20 cellular contexts compared by ENCODE assay signal in the genomic region with DNA sequence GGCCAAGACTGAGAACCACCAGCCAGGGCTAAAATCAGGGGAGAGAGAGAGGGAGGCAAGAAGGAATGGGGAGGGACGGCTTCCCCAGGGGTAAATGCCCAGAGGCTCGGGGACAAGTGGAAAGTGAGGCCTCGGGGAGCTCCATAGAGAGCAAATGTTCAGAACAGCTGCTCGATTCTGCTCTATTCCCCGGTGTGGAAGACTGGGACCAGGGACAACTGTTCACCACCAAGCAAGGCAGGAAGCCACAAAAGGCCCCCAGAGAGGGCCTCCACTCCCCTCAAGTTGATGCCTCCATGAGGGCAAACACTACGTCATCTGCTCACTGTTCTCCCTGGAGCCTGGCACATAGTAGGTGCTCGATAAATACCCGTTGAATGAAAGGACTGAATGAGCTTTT. TPM values are rescaled to one million over a fixed set of nuclear protein-coding genes. Genes with fewer than 3 reads are reported as not detected.
DNase-seq lines count a peak whose midpoint lies in the region; ATAC-seq and TF ChIP-seq lines count a peak whose summit lies in the region.
"Had no signal": no experiment of that assay in that cellular context is flagged by ENCODE, and none has a peak within 500 bp of the region (broad histone marks: within the 10 kb centered on the region; RNA-seq: fewer than 3 reads in every experiment).

No MANE protein-coding gene starts in this region.

- no peaks in the 10 kb centered on the region for H3K36me3 Mint-ChIP-seq in central memory CD8-positive, alpha-beta T cell (ENCODE audit: insufficient read depth)
- no peaks in the 10 kb centered on the region for H3K36me3 Mint-ChIP-seq in nephron progenitor cell (ENCODE audit: low read depth)
- no peaks in the 10 kb centered on the region for H3K36me3 Mint-ChIP-seq in naive thymus-derived CD8-positive, alpha-beta T cell
- H3K36me3 Mint-ChIP-seq: CD4-positive, alpha-beta memory T cell had no signal

- H3K18ac ChIP-seq in IMR-90 (ENCODE audit: low read depth, low read length) = no peak overlapping the region

- H3K27me3 ChIP-seq in BLaER1 = no peaks in the 10 kb centered on the region
- H3K27me3 ChIP-seq in IMR-90 (ENCODE audit: control insufficient read depth, insufficient read depth, low read length) = no peaks in the 10 kb centered on the region
- H3K27me3 ChIP-seq: Peyer's patch had no signal

- 84% methylated on average over 6 of the region's 8 CpGs; no CpG with 5 or more reads in 1 of the 2 experiments for WGBS in IMR-90 (ENCODE audit: extremely low coverage in 2 of 2, insufficient read length in 1 of 2), 2 experiments

- no peak overlapping the region for H4K5ac ChIP-seq in IMR-90 (ENCODE audit: low read depth, low read length)

- TF ChIP-seq RAD21 in IMR-90 (IDR thresholded peaks at IDR 0.05; ENCODE audit: low read length) = no peak

- H4K8ac ChIP-seq in IMR-90 (ENCODE audit: low read depth in 2 of 2, low read length in 2 of 2) = no peak overlapping the region

- H4K91ac ChIP-seq in IMR-90 (ENCODE audit: insufficient read depth, low read depth, low read length) = no peak overlapping the region

- H3K36me3 ChIP-seq in BLaER1 (no peaks in the 10 kb centered on the region), IMR-90 (ENCODE audit: control insufficient read depth, insufficient read depth, low read length) (no peaks in the 10 kb centered on the region)
- H3K36me3 ChIP-seq: Peyer's patch had no signal

- no peak for ATAC-seq in IMR-90 (ENCODE audit: low read depth)
- ATAC-seq in central memory CD8-positive, alpha-beta T cell (replicated peaks; ENCODE audit: extremely low read depth, poor library complexity, severe bottlenecking) = no peak
- ATAC-seq in naive thymus-derived CD8-positive, alpha-beta T cell = no peak
- ATAC-seq in HG02970 (IDR thresholded peaks at IDR 0.05; ENCODE audit: low FRiP score, unreplicated experiment) = no peak
- ATAC-seq: A549, HCT116 had no signal

- TF ChIP-seq POLR2A in IMR-90 (IDR thresholded peaks at IDR 0.05; ENCODE audit: low read depth, low read length) = no peak

- no peak overlapping the region for H2AK9ac ChIP-seq in IMR-90 (replicated peaks; ENCODE audit: low read depth, low read length, poor library complexity)

- H2BK15ac ChIP-seq in IMR-90 (ENCODE audit: low read depth, low read length) = no peak overlapping the region

- CTCF ChIA-PET in IMR-90 (lab: Yijun Ruan, JAX) = interaction anchor here (0.6 kb wide), 1 partner anchor 1532 kb away, joined by 4 read pairs; no protein-coding TSS in a partner anchor

- peaks cover 58% of the 10 kb centered on the region for H3K4me1 ChIP-seq in BLaER1
- H3K4me1 ChIP-seq in IMR-90 (ENCODE audit: control insufficient read depth, insufficient read depth, low read length) = peaks cover 5% of the 10 kb centered on the region
- H3K4me1 ChIP-seq: A549 had no signal

- H3K4ac ChIP-seq in IMR-90 (ENCODE audit: low read depth, low read length) = no peak overlapping the region

- no peak for DNase-seq in IMR-90
- DNase-seq in central memory CD8-positive, alpha-beta T cell (ENCODE audit: low spot score in 2 of 2) = no peak
- DNase-seq in nephron progenitor cell = no peak
- no peak for DNase-seq in NCI-H510A (lab: John Stamatoyannopoulos, UW)
- no peak for DNase-seq in dermis blood vessel endothelial cell
- DNase-seq in naive thymus-derived CD8-positive, alpha-beta T cell = no peak
- DNase-seq: AML-193; CD4-positive, alpha-beta memory T cell; DMS79 treated with DMSO at 0.1 percent for 48 hours; GDM1; KBM-7; NCI-H1092 treated with DMSO at 0.1 percent for 48 hours; NCI-H1694; NCI-H82; Peyer's patch; SHP77 had no signal

- H3K4me3 ChIP-seq in BLaER1 = no peak overlapping the region
- H3K4me3 ChIP-seq in IMR-90 (ENCODE audit: insufficient read depth, low read depth, low read length) = no peak overlapping the region
- H3K4me3 ChIP-seq: A549, Peyer's patch had no signal

- intact Hi-C loops in IMR-90 (cut with micrococcal nuclease) = no loop called here

- 0 out of 2 replicates have a peak, but pooled peaks cover 6% of the 10 kb centered on the region for H3K9me1 ChIP-seq in IMR-90 (ENCODE audit: insufficient read depth, low read length)

- H3K9me3 ChIP-seq in BLaER1 = no peaks in the 10 kb centered on the region
- no peaks in the 10 kb centered on the region for H3K9me3 ChIP-seq in IMR-90 (ENCODE audit: control insufficient read depth, insufficient read depth, low read length)
- H3K9me3 ChIP-seq: A549, Peyer's patch had no signal

- peak overlapping the region; percentile 68 for H3K27ac Mint-ChIP-seq in central memory CD8-positive, alpha-beta T cell (ENCODE audit: low read depth)
- peak overlapping the region; percentile 88 for H3K27ac Mint-ChIP-seq in nephron progenitor cell
- H3K27ac Mint-ChIP-seq in naive thymus-derived CD8-positive, alpha-beta T cell = peak overlapping the region in 5 of 10 donors; percentile 22 to 52 (median 41)

- dilution Hi-C loops in IMR-90 (cut with HindIII; ENCODE audit: low sequenced_read_pairs, unreplicated experiment) = no loop called here

- no peak overlapping the region for H2BK120ac ChIP-seq in IMR-90 (ENCODE audit: low read depth, low read length)

- no TSS peak for BruUV-seq in IMR-90 (replicated peaks; lab: Mats Ljungman, UMichigan)

- peaks cover 5% of the 10 kb centered on the region; the same call in 1 of the 2 replicates for H4K20me1 ChIP-seq in BLaER1
- H4K20me1 ChIP-seq in IMR-90 (ENCODE audit: insufficient read depth, low read length) = no peaks in the 10 kb centered on the region

- no peak overlapping the region for H2BK20ac ChIP-seq in IMR-90 (ENCODE audit: low read depth, low read length)

- no peak overlapping the region for H3K4me3 Mint-ChIP-seq in central memory CD8-positive, alpha-beta T cell
- H3K4me3 Mint-ChIP-seq in nephron progenitor cell = no peak overlapping the region
- no peak overlapping the region for H3K4me3 Mint-ChIP-seq in naive thymus-derived CD8-positive, alpha-beta T cell
- H3K4me3 Mint-ChIP-seq: CD4-positive, alpha-beta memory T cell had no signal

- no peak for TF ChIP-seq CTCF in IMR-90 (conservative IDR thresholded peaks at IDR 0.05; ENCODE audit: low read depth, low read length)
- TF ChIP-seq CTCF in nephron progenitor cell (IDR thresholded peaks at IDR 0.05) = no peak

- no peaks in the 10 kb centered on the region for H3K9me3 Mint-ChIP-seq in central memory CD8-positive, alpha-beta T cell
- no peaks in the 10 kb centered on the region for H3K9me3 Mint-ChIP-seq in nephron progenitor cell
- no peaks in the 10 kb centered on the region for H3K9me3 Mint-ChIP-seq in naive thymus-derived CD8-positive, alpha-beta T cell
- H3K9me3 Mint-ChIP-seq: CD4-positive, alpha-beta memory T cell had no signal

- no peak overlapping the region for H3K14ac ChIP-seq in IMR-90 (replicated peaks; ENCODE audit: low read depth, low read length)

- no peaks in the 10 kb centered on the region for H3K27me3 Mint-ChIP-seq in central memory CD8-positive, alpha-beta T cell
- peaks cover 5% of the 10 kb centered on the region for H3K27me3 Mint-ChIP-seq in nephron progenitor cell (ENCODE audit: low read depth, poor library complexity)
- H3K27me3 Mint-ChIP-seq in naive thymus-derived CD8-positive, alpha-beta T cell = no peaks in the 10 kb centered on the region
- H3K27me3 Mint-ChIP-seq: CD4-positive, alpha-beta memory T cell had no signal

- H3K4me2 ChIP-seq in BLaER1 (peak overlapping the region; percentile 92), IMR-90 (ENCODE audit: low read depth, low read length) (no peak overlapping the region)
- H3K4me2 ChIP-seq: A549 had no signal

- no peak overlapping the region for H3K56ac ChIP-seq in IMR-90 (ENCODE audit: extremely low read depth, insufficient read depth, low read length)

- in situ Hi-C loops in IMR-90 (cut with MboI; ENCODE audit: low sequenced_read_pairs) = no loop called here

- POLR2A ChIA-PET in IMR-90 (lab: Charles Lee; ENCODE audit: unreplicated experiment) = no interaction called here
- POLR2A ChIA-PET in naive thymus-derived CD8-positive, alpha-beta T cell (lab: Charles Lee) = interaction anchor here (0.6 to 1.4 kb wide), 4 partner anchors 13 to 55 kb away, joined by 3 to 4 read pairs (median 3); no protein-coding TSS in a partner anchor

- H2AK5ac ChIP-seq in IMR-90 (ENCODE audit: low read depth, low read length) = no peak overlapping the region

- H2AFZ ChIP-seq in IMR-90 (replicated peaks; ENCODE audit: low read length, poor library complexity) = peak overlapping the region; percentile 41

- H3K27ac ChIP-seq in BLaER1 (peak overlapping the region; percentile 59), IMR-90 (ENCODE audit: insufficient read depth, low read length) (no peak overlapping the region)
- H3K27ac ChIP-seq: Peyer's patch had no signal

- H3K4me1 Mint-ChIP-seq in central memory CD8-positive, alpha-beta T cell = peaks cover 13% of the 10 kb centered on the region
- H3K4me1 Mint-ChIP-seq in nephron progenitor cell = peaks cover 60% of the 10 kb centered on the region
- peaks cover 4 to 29% (median 22%) of the 10 kb centered on the region in 4 donors for H3K4me1 Mint-ChIP-seq in naive thymus-derived CD8-positive, alpha-beta T cell

- H3K23ac ChIP-seq in IMR-90 (ENCODE audit: low read depth, low read length) = no peak overlapping the region

- no peak overlapping the region for H2BK5ac ChIP-seq in IMR-90 (ENCODE audit: low read depth, low read length, poor library complexity, severe bottlenecking)

- 0 out of 2 replicates have a peak overlapping the region, but pooled peaks have one; percentile 24 for H3K9ac ChIP-seq in BLaER1
- H3K9ac ChIP-seq in IMR-90 (ENCODE audit: low read depth, low read length) = no peak overlapping the region

- H3K79me1 ChIP-seq in IMR-90 (ENCODE audit: low read depth in 1 of 2, low read length in 2 of 2) = no peaks in the 10 kb centered on the region

TF ChIP-seq in IMR-90, 13 proteins besides CTCF, POLR2A, EP300 and RAD21 (continues in another document):
- no peak for TF ChIP-seq CHD1 (IDR thresholded peaks at IDR 0.05; ENCODE audit: low read depth, low read length)
- no peak for TF ChIP-seq CEBPB (IDR thresholded peaks at IDR 0.05; ENCODE audit: low read depth, low read length)
- TF ChIP-seq FOS (IDR thresholded peaks at IDR 0.05; ENCODE audit: low read depth, low read length) = no peak
- TF ChIP-seq SMC3 (IDR thresholded peaks at IDR 0.05; ENCODE audit: low read depth, low read length) = no peak
- TF ChIP-seq, protein P1, sequence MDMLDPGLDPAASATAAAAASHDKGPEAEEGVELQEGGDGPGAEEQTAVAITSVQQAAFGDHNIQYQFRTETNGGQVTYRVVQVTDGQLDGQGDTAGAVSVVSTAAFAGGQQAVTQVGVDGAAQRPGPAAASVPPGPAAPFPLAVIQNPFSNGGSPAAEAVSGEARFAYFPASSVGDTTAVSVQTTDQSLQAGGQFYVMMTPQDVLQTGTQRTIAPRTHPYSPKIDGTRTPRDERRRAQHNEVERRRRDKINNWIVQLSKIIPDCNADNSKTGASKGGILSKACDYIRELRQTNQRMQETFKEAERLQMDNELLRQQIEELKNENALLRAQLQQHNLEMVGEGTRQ (IDR thresholded peaks at IDR 0.05; ENCODE audit: low read depth, low read length) = no peak

RNA-seq across cellular contexts. Expression of gene IRF2BPL, which starts 53.5 kb away (rescaled TPM):
- total RNA-seq in IMR-90 (2012; rRNA removed) = 6.3 and 8.9 TPM in 2 replicates
- polyA plus RNA-seq in IMR-90 (2012; rRNA removed) = 14.5 and 15.8 TPM in 2 replicates
- polyA plus RNA-seq in IMR-90 (2012; cell fraction: cytosol; rRNA removed) = 13.2 and 35.9 TPM in 2 replicates
- 24.7 and 36.8 TPM in 2 replicates for polyA plus RNA-seq in IMR-90 (2012; cell fraction: nucleus; rRNA removed; ENCODE audit: low replicate concordance)
- total RNA-seq in dermis blood vessel endothelial cell = 11.6 and 17.9 TPM in 2 replicates
- 10 to 100 TPM; 24.6 to 26.5 TPM for total RNA-seq in naive thymus-derived CD8-positive, alpha-beta T cell
- 1 to 10 TPM; 1.9 to 3.3 (median 3.2) TPM for polyA plus RNA-seq in naive thymus-derived CD8-positive, alpha-beta T cell
